9 cellular contexts compared by ENCODE assay signal in genomic region chr14:68797180-68797670, GRCh38. TPM values are rescaled to one million over a fixed set of nuclear protein-coding genes. Genes with fewer than 3 reads are reported as not detected.
A peak's percentile ranks its signal among the peaks of the same experiment; 100 is the strongest.
DNase-seq lines count a peak whose midpoint lies in the region; ATAC-seq and TF ChIP-seq lines count a peak whose summit lies in the region.
"Had no signal": no experiment of that assay in that cellular context is flagged by ENCODE, and none has a peak within 500 bp of the region (broad histone marks: within the 10 kb centered on the region; RNA-seq: fewer than 3 reads in every experiment).

No MANE protein-coding gene starts in this region.

- no peaks in the 10 kb centered on the region for H3K27me3 Mint-ChIP-seq in activated T-cell treated with anti-CD3 and anti-CD28 coated beads, Interleukin-2, amount 50 U/mL, for 4 hours (ENCODE audit: low read depth)
- peaks cover 3% of the 10 kb centered on the region for H3K27me3 Mint-ChIP-seq in activated naive CD8-positive, alpha-beta T cell treated with anti-CD3 and anti-CD28 coated beads, Interleukin-2, amount 50 U/mL, for 24 hours

- no peak for TF ChIP-seq EP300 in transverse colon (IDR thresholded peaks at IDR 0.05; ENCODE audit: low read depth)

- H3K4me1 Mint-ChIP-seq in activated T-cell treated with anti-CD3 and anti-CD28 coated beads, Interleukin-2, amount 50 U/mL, for 4 hours (ENCODE audit: low read depth) = peaks cover 57% of the 10 kb centered on the region
- H3K4me1 Mint-ChIP-seq in activated naive CD8-positive, alpha-beta T cell treated with anti-CD3 and anti-CD28 coated beads, Interleukin-2, amount 50 U/mL, for 24 hours = peaks cover 72% of the 10 kb centered on the region

- in situ Hi-C loops in transverse colon (cut with MboI; ENCODE audit: low pct_ligation_motif_present in 1 of 4, low pct_unique_long_range_greater_than_20kb in 1 of 4, low sequenced_read_pairs in 3 of 4) = no loop called here
- in situ Hi-C loops in ACHN (cut with HindIII; ENCODE audit: low pct_ligation_motif_present, low pct_unique_long_range_greater_than_20kb, low sequenced_read_pairs) = no loop called here

- peak overlapping the region; percentile 96 for H3K4me3 Mint-ChIP-seq in activated T-cell treated with anti-CD3 and anti-CD28 coated beads, Interleukin-2, amount 50 U/mL, for 4 hours
- peak overlapping the region; percentile 58 for H3K4me3 Mint-ChIP-seq in activated naive CD8-positive, alpha-beta T cell treated with anti-CD3 and anti-CD28 coated beads, Interleukin-2, amount 50 U/mL, for 24 hours

- H3K27me3 ChIP-seq in lower lobe of right lung (ENCODE audit: low read depth) (no peaks in the 10 kb centered on the region), transverse colon (no peaks in the 10 kb centered on the region)

- H3K9me3 ChIP-seq in lower lobe of right lung (peaks cover 10% of the 10 kb centered on the region), transverse colon (peaks cover 0 to 7% of the 10 kb centered on the region in 2 donors)

- H3K4me3 ChIP-seq in lower lobe of right lung (no peak overlapping the region), transverse colon (no peak overlapping the region)

- H3K4me1 ChIP-seq in lower lobe of right lung = peaks cover 15% of the 10 kb centered on the region
- peaks cover 8 to 12% (median 8%) of the 10 kb centered on the region in 4 donors for H3K4me1 ChIP-seq in transverse colon

- H3K27ac ChIP-seq in lower lobe of right lung (peak overlapping the region; percentile 100), transverse colon (peak overlapping the region; percentile 97 to 100 (median 98))

- H3K36me3 ChIP-seq in lower lobe of right lung (no peaks in the 10 kb centered on the region), transverse colon (no peaks in the 10 kb centered on the region)

- peaks cover 2% of the 10 kb centered on the region for H3K36me3 Mint-ChIP-seq in activated T-cell treated with anti-CD3 and anti-CD28 coated beads, Interleukin-2, amount 50 U/mL, for 4 hours (ENCODE audit: insufficient read depth)
- peaks cover 26% of the 10 kb centered on the region for H3K36me3 Mint-ChIP-seq in activated naive CD8-positive, alpha-beta T cell treated with anti-CD3 and anti-CD28 coated beads, Interleukin-2, amount 50 U/mL, for 24 hours (ENCODE audit: low read depth)

- TF ChIP-seq CTCF in lower lobe of right lung (IDR thresholded peaks at IDR 0.05) = no peak
- TF ChIP-seq CTCF in transverse colon (IDR thresholded peaks at IDR 0.05) = no peak

- peaks cover 9% of the 10 kb centered on the region for H3K9me3 Mint-ChIP-seq in activated T-cell treated with anti-CD3 and anti-CD28 coated beads, Interleukin-2, amount 50 U/mL, for 4 hours
- H3K9me3 Mint-ChIP-seq in activated naive CD8-positive, alpha-beta T cell treated with anti-CD3 and anti-CD28 coated beads, Interleukin-2, amount 50 U/mL, for 24 hours = peaks cover 17% of the 10 kb centered on the region

- 61 to 82% methylated on average over 2 to 7 of the region's 7 CpGs for WGBS in transverse colon (ENCODE audit: low coverage in 1 of 2), 2 donors

- peak overlapping the region; percentile 99 for H3K27ac Mint-ChIP-seq in activated naive CD8-positive, alpha-beta T cell treated with anti-CD3 and anti-CD28 coated beads, Interleukin-2, amount 50 U/mL, for 24 hours

- intact Hi-C loops in lower lobe of right lung (cut with DNase I) = loop anchor here (10.0 kb wide), 1 partner anchor 552 kb away; no protein-coding TSS in a partner anchor
- intact Hi-C loops in transverse colon (cut with DNase I; ENCODE audit: low total_unique reads) = loop anchor here (10.0 kb wide), 1 partner anchor 402 kb away; no protein-coding TSS in a partner anchor

- DNase-seq in activated T-cell treated with anti-CD3 and anti-CD28 coated beads, Interleukin-2, amount 50 U/mL, for 4 hours = no peak
- no peak for DNase-seq in activated T-cell treated with anti-CD3 and anti-CD28 coated beads for 4 hours
- DNase-seq in activated naive CD8-positive, alpha-beta T cell treated with anti-CD3 and anti-CD28 coated beads, Interleukin-2, amount 50 U/mL, for 24 hours = no peak
- no peak for DNase-seq in lower lobe of right lung
- DNase-seq in transverse colon = no peak
- DNase-seq in ACHN = no peak
- DNase-seq in LoVo (ENCODE audit: low spot score) = no peak
- DNase-seq: midbrain had no signal

- no peak for TF ChIP-seq POLR2A in transverse colon (IDR thresholded peaks at IDR 0.05)

- no peak for ATAC-seq in activated T-cell treated with anti-CD3 and anti-CD28 coated beads, Interleukin-2, amount 50 U/mL, for 4 hours
- ATAC-seq in activated naive CD8-positive, alpha-beta T cell treated with anti-CD3 and anti-CD28 coated beads, Interleukin-2, amount 50 U/mL, for 24 hours = peak; percentile 17
- ATAC-seq in lower lobe of right lung = no peak
- ATAC-seq in GM21526 (IDR thresholded peaks at IDR 0.05; ENCODE audit: low FRiP score, unreplicated experiment) = no peak

RNA-seq across cellular contexts. Expression of gene ZFP36L1, which starts 4.4 kb away (rescaled TPM):
- total RNA-seq in activated T-cell treated with anti-CD3 and anti-CD28 coated beads, Interleukin-2, amount 50 U/mL, for 4 hours = 100 to 1,000 TPM; 179 to 242 (median 210) TPM
- total RNA-seq in lower lobe of right lung (199 TPM), transverse colon (100 to 1,000 TPM; 180 to 712 (median 266) TPM)
